34 cellular contexts compared by ENCODE assay signal in the genomic region with DNA sequence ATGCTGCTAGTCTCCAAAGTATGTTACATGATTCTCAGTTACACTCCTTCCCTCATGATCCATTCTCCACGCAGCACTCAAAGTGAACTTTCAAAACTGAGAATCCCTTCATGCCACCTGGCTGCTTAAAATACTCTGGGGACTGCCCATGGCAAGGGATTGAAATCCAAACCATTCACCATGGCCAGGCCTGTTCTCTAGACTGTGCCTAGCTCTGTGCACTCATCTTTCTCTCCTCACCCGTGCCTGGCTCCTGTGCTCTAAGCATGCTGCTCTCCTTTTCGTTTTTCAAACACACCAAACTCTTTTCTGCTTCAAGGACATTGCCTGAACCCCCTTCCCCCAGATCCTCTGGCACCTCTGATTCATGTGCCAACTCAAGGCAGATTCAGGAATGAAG.
"Had no signal": no experiment of that assay in that cellular context is flagged by ENCODE, and none has a peak within 500 bp of the region (broad histone marks: within the 10 kb centered on the region; RNA-seq: fewer than 3 reads in every experiment).

No MANE protein-coding gene starts in this region.

- H3K9me3 ChIP-seq: adrenal gland, body of pancreas, breast epithelium had no signal

- DNase-seq: activated B cell treated with CpG ODN at 0.5 μM for 24 hours; activated CD4-positive, alpha-beta memory T cell treated with anti-CD3 and anti-CD28 coated beads for 36 hours; activated CD4-positive, alpha-beta T cell treated with anti-CD3 and anti-CD28 coated beads for 4 hours; activated CD4-positive, alpha-beta T cell treated with anti-CD3 and anti-CD28 coated beads, Interleukin-2, amount 10 ng/mL, durations not matched to agents 24 days and 14 days; activated CD4-positive, alpha-beta T cell treated with anti-CD3 and anti-CD28 coated beads, Interleukin-2, amount 50 U/mL, for 1 hour; activated CD4-positive, alpha-beta T cell treated with anti-CD3 and anti-CD28 coated beads, Interleukin-2, amount 50 U/mL, for 4 hours; activated CD4-positive, CD25-positive, alpha-beta regulatory T cell treated with anti-CD3 and anti-CD28 coated beads, Interleukin-2, amount 50 U/mL, for 72 hours; activated CD8-positive, alpha-beta memory T cell treated with anti-CD3 and anti-CD28 coated beads, Interleukin-2, amount 50 U/mL, for 4 hours; activated CD8-positive, alpha-beta T cell treated with anti-CD3 and anti-CD28 coated beads for 36 hours; activated effector memory CD4-positive, alpha-beta T cell treated with anti-CD3 and anti-CD28 coated beads, Interleukin-2, amount 50 U/mL, for 16 hours; activated gamma-delta T cell treated with Interleukin-2 at 50 U/mL for 16 hours; activated naive CD4-positive, alpha-beta T cell; activated naive CD4-positive, alpha-beta T cell treated with anti-CD3 and anti-CD28 coated beads for 36 hours; activated naive CD4-positive, alpha-beta T cell treated with anti-CD3 and anti-CD28 coated beads, Interleukin-2, amount 50 U/mL, for 16 hours; activated naive CD8-positive, alpha-beta T cell treated with anti-CD3 and anti-CD28 coated beads for 36 hours; activated T-cell treated with anti-CD3 and anti-CD28 coated beads for 4 hours; activated T-cell treated with anti-CD3 and anti-CD28 coated beads, Interleukin-2, amount 50 U/mL, for 1 hour; activated T-cell treated with anti-CD3 and anti-CD28 coated beads, Interleukin-2, amount 50 U/mL, for 4 hours; activated T-cell treated with anti-CD3 and anti-CD28 coated beads, Interleukin-2, amount 50 U/mL, for 72 hours; adrenal gland; amniotic stem cell; aorta; body of pancreas; brain microvascular endothelial cell; central memory CD4-positive, alpha-beta T cell; T-helper 1 cell; T-helper 2 cell; T-helper 9 cell had no signal

- FAIRE-seq: astrocyte, TTC549 had no signal

- H3K36me3 ChIP-seq: adrenal gland, brain microvascular endothelial cell, breast epithelium had no signal

- H3K4me1 ChIP-seq: adrenal gland, body of pancreas, breast epithelium had no signal

- H3K27me3 ChIP-seq: adrenal gland, body of pancreas, brain microvascular endothelial cell, breast epithelium had no signal

- H3K27ac ChIP-seq: adrenal gland, body of pancreas, brain microvascular endothelial cell, breast epithelium, VCaP had no signal

- ATAC-seq: activated CD8-positive, alpha-beta T cell treated with anti-CD3 and anti-CD28 coated beads for 36 hours; activated naive CD4-positive, alpha-beta T cell treated with anti-CD3 and anti-CD28 coated beads, Interleukin-2, amount 50 U/mL, for 72 hours; activated T-cell treated with anti-CD3 and anti-CD28 coated beads, Interleukin-2, amount 50 U/mL, for 4 hours; activated T-cell treated with anti-CD3 and anti-CD28 coated beads, Interleukin-2, amount 50 U/mL, for 72 hours; activated T-helper 17 cell treated with anti-CD3 and anti-CD28 coated beads, Interleukin-2, amount 50 U/mL, for 72 hours; body of pancreas had no signal

- H3K4me3 ChIP-seq: adrenal gland, body of pancreas, breast epithelium had no signal
